Comparison of ENCODE assay signal across 8 cellular contexts in the genomic region with DNA sequence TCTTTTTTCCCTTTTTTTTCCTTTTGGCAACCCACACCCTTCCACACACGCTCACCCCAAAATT. TPM values are rescaled to one million over a fixed set of nuclear protein-coding genes. Genes with fewer than 3 reads are reported as not detected.
DNase-seq lines count a peak whose midpoint lies in the region; ATAC-seq and TF ChIP-seq lines count a peak whose summit lies in the region.

Gene NLK, plus strand, starts transcription at position 21 of the 64 bp plus-strand sequence. CDS start 197 bp downstream, outside the sequence.

- H3K27me3 Mint-ChIP-seq in WTC11 (ENCODE audit: low read depth): no peaks in the 10 kb centered on the region; the same call in 1 of the 2 replicates

- intact Hi-C loops in heart left ventricle (cut with DNase I): loop anchor here in 6 of 10 donors (5.0 to 10.0 kb wide), 7 partner anchors 55 to 150 kb away; partner anchors contain the start of gene LYRM9 (in 4 of the 6)

- no peak for TF ChIP-seq POLR2A in heart left ventricle (IDR thresholded peaks at IDR 0.05)

- CTCF ChIA-PET in WTC11 (lab: Charles Lee): interaction anchor here (1.2 kb wide), 1 partner anchor 149 kb away, joined by 4 read pairs; the partner anchor contains the start of gene LYRM9

- H3K36me3 ChIP-seq in heart left ventricle: no peaks in the 10 kb centered on the region
- H3K36me3 ChIP-seq in rectal smooth muscle tissue (ENCODE audit: control insufficient read depth, insufficient read depth, low read length): no peaks in the 10 kb centered on the region

- TF ChIP-seq CTCF in GM12864 (IDR thresholded peaks at IDR 0.05; ENCODE audit: low read depth, low read length, missing control alignments): no peak
- TF ChIP-seq CTCF in WTC11 (IDR thresholded peaks at IDR 0.05): no peak
- TF ChIP-seq CTCF in heart left ventricle (IDR thresholded peaks at IDR 0.05): no peak

- peak within 1 kb of the TSS; percentile 91 to 97 (median 94) for H3K27ac ChIP-seq in heart left ventricle
- peak within 1 kb of the TSS; percentile 72 for H3K27ac ChIP-seq in rectal smooth muscle tissue (ENCODE audit: low read depth, low read length)

- no peak for DNase-seq in GM12864 (ENCODE audit: low read depth)
- no peak for DNase-seq in WTC11 (ENCODE audit: low spot score)
- no peak for DNase-seq in heart left ventricle
- no peak for DNase-seq in epidermal melanocyte (ENCODE audit: insufficient read length, low spot score)
- no peak for DNase-seq in SKM-1 treated with dmso at 0.1 percent for 144 hours (lab: John Stamatoyannopoulos, UW; ENCODE audit: unreplicated experiment)
- DNase-seq in NCI-H774 (lab: John Stamatoyannopoulos, UW): no peak
- no peak for DNase-seq in C1 segment of cervical spinal cord (lab: John Stamatoyannopoulos, UW)

- 0 out of 2 replicates have a peak, but pooled peaks cover 3% of the 10 kb centered on the region for H3K9me3 Mint-ChIP-seq in WTC11

- peaks cover 51% of the 10 kb centered on the region for H3K4me1 Mint-ChIP-seq in WTC11

- no peak for ATAC-seq in WTC11
- ATAC-seq in heart left ventricle: no peak

- H3K4me3 ChIP-seq in GM12864 (ENCODE audit: low read depth, low read length) (peak within 1 kb of the TSS; percentile 93), heart left ventricle (peak within 1 kb of the TSS; percentile 69 to 97 (median 89)), rectal smooth muscle tissue (ENCODE audit: low read length) (peak within 1 kb of the TSS; percentile 70)

- WGBS in heart left ventricle, 4 donors: 89 to 95% (median 92%) methylated on average over 1 of the region's 1 CpG

- peaks cover 12% of the 10 kb centered on the region; the same call in 1 of the 2 replicates for H3K36me3 Mint-ChIP-seq in WTC11

- H3K27me3 ChIP-seq in heart left ventricle (no peaks in the 10 kb centered on the region), rectal smooth muscle tissue (ENCODE audit: control insufficient read depth, insufficient read depth, low read length) (no peaks in the 10 kb centered on the region)

- H3K4me1 ChIP-seq in heart left ventricle (peaks cover 6 to 57% (median 51%) of the 10 kb centered on the region in 12 donors), rectal smooth muscle tissue (ENCODE audit: control insufficient read depth, insufficient read depth, low read length) (peaks cover 3% of the 10 kb centered on the region)

- H3K27ac Mint-ChIP-seq in WTC11: peak within 1 kb of the TSS; percentile 25; the same call in 1 of the 2 replicates

- no peaks in the 10 kb centered on the region for H3K9me3 ChIP-seq in heart left ventricle

- H3K4me3 Mint-ChIP-seq in WTC11: peak within 1 kb of the TSS; percentile 86

- H3K9ac ChIP-seq in rectal smooth muscle tissue (ENCODE audit: low read length): peak within 1 kb of the TSS; percentile 66

- POLR2A ChIA-PET in WTC11 (lab: Charles Lee): no interaction called here

TF ChIP-seq in WTC11, 78 proteins besides CTCF, POLR2A, EP300 and RAD21:
- TF ChIP-seq CREB1 (CRISPR knock-in tag; IDR thresholded peaks at IDR 0.05) (no peak), ZNF138 (CRISPR knock-in tag; conservative IDR thresholded peaks at IDR 0.05) (no peak), SOX15 (CRISPR knock-in tag; IDR thresholded peaks at IDR 0.05) (no peak), PREB (CRISPR knock-in tag; IDR thresholded peaks at IDR 0.05; ENCODE audit: borderline replicate concordance) (no peak), ZNF512 (CRISPR knock-in tag; IDR thresholded peaks at IDR 0.05; ENCODE audit: borderline replicate concordance) (no peak)
- TF ChIP-seq, protein P1, sequence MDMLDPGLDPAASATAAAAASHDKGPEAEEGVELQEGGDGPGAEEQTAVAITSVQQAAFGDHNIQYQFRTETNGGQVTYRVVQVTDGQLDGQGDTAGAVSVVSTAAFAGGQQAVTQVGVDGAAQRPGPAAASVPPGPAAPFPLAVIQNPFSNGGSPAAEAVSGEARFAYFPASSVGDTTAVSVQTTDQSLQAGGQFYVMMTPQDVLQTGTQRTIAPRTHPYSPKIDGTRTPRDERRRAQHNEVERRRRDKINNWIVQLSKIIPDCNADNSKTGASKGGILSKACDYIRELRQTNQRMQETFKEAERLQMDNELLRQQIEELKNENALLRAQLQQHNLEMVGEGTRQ (CRISPR knock-in tag; IDR thresholded peaks at IDR 0.05): no peak
- TF ChIP-seq, protein P2, sequence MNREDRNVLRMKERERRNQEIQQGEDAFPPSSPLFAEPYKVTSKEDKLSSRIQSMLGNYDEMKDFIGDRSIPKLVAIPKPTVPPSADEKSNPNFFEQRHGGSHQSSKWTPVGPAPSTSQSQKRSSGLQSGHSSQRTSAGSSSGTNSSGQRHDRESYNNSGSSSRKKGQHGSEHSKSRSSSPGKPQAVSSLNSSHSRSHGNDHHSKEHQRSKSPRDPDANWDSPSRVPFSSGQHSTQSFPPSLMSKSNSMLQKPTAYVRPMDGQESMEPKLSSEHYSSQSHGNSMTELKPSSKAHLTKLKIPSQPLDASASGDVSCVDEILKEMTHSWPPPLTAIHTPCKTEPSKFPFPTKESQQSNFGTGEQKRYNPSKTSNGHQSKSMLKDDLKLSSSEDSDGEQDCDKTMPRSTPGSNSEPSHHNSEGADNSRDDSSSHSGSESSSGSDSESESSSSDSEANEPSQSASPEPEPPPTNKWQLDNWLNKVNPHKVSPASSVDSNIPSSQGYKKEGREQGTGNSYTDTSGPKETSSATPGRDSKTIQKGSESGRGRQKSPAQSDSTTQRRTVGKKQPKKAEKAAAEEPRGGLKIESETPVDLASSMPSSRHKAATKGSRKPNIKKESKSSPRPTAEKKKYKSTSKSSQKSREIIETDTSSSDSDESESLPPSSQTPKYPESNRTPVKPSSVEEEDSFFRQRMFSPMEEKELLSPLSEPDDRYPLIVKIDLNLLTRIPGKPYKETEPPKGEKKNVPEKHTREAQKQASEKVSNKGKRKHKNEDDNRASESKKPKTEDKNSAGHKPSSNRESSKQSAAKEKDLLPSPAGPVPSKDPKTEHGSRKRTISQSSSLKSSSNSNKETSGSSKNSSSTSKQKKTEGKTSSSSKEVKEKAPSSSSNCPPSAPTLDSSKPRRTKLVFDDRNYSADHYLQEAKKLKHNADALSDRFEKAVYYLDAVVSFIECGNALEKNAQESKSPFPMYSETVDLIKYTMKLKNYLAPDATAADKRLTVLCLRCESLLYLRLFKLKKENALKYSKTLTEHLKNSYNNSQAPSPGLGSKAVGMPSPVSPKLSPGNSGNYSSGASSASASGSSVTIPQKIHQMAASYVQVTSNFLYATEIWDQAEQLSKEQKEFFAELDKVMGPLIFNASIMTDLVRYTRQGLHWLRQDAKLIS (CRISPR knock-in tag; IDR thresholded peaks at IDR 0.05; ENCODE audit: borderline replicate concordance): no peak

RNA-seq across cellular contexts. Expression of gene NLK, which starts in this region (rescaled TPM):
- total RNA-seq in WTC11 (2021) (38.3 to 40.3 TPM (median 39.9 TPM) in 3 replicates), heart left ventricle (10 to 100 TPM; 14.5 to 29.1 (median 21.5) TPM)
- 1 to 10 TPM; 8.1 to 9.5 TPM for polyA plus RNA-seq in heart left ventricle
